Comparison of ENCODE assay signal across 19 cellular contexts in the genomic region with DNA sequence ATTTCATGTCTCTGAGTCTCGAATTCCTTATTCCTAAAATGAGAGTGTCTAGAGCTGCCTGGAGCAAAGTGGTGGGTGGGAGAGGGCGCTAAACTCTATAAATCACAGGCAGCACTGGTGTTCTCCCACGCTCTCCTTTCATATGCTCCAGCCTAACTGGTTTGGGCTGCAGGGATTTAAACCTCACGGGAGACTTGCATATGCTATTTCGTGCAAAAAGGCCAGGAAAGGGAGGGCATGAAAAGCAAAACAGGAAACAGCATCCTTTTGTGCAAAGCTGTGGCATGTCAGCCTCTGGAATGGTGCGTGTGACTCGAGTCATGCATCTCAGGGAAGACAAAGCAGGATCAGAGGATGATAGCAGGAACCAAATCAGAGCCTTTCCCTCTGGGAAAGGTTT. TPM values are rescaled to one million over a fixed set of nuclear protein-coding genes. Genes with fewer than 3 reads are reported as not detected.
DNase-seq lines count a peak whose midpoint lies in the region; ATAC-seq, FAIRE-seq and TF ChIP-seq lines count a peak whose summit lies in the region.
"Had no signal": no experiment of that assay in that cellular context is flagged by ENCODE, and none has a peak within 500 bp of the region (broad histone marks: within the 10 kb centered on the region; RNA-seq: fewer than 3 reads in every experiment).

No MANE protein-coding gene starts in this region.

- H3K36me3 ChIP-seq in GM23338 (ENCODE audit: insufficient read depth) (no peaks in the 10 kb centered on the region), bronchial epithelial cell (ENCODE audit: control insufficient read depth, insufficient read depth, low read length) (peaks cover 7% of the 10 kb centered on the region)
- H3K36me3 ChIP-seq: colonic mucosa had no signal

- H3K27ac ChIP-seq in GM23338 (ENCODE audit: low read depth): peak overlapping the region; percentile 57; the same call in 1 of the 2 replicates
- H3K27ac ChIP-seq: colonic mucosa, GM23248, hepatocyte, VCaP had no signal

- H3K9me3 Mint-ChIP-seq in GM23338: no peaks in the 10 kb centered on the region

- no peak overlapping the region for H3K4me3 Mint-ChIP-seq in GM23338

- H3K4me1 Mint-ChIP-seq in GM23338: peaks cover 31% of the 10 kb centered on the region

- H2AFZ ChIP-seq in GM23338: no peak overlapping the region
- H2AFZ ChIP-seq: GM23248, hepatocyte had no signal

- H3K4me3 ChIP-seq in GM23338 (no peak overlapping the region), bronchial epithelial cell (ENCODE audit: low read depth, low read length) (no peak overlapping the region)
- H3K4me3 ChIP-seq: colonic mucosa, GM23248, hepatocyte had no signal

- DNase-seq in GM23338 (ENCODE audit: low spot score) (peak; percentile 32), bronchial epithelial cell (ENCODE audit: low read depth) (peak; percentile 6), inferior parietal cortex (ENCODE audit: extremely low spot score) (peak; percentile 64), putamen (ENCODE audit: low spot score) (peak; percentile 45), DMS153 treated with DMSO at 0.1 percent for 48 hours (lab: John Stamatoyannopoulos, UW; ENCODE audit: unreplicated experiment) (no peak), NCI-H146 treated with DMSO at 0.1 percent for 48 hours (lab: John Stamatoyannopoulos, UW; ENCODE audit: unreplicated experiment) (no peak), GOT3 (lab: John Stamatoyannopoulos, UW) (no peak)
- DNase-seq: colonic mucosa, DMS53, erythroblast, GM23248, left colon, MM.1S, NCI-H2081, NCI-H774 had no signal

- no peak overlapping the region for H3K4me2 ChIP-seq in GM23338
- H3K4me2 ChIP-seq: hepatocyte had no signal

- no peaks in the 10 kb centered on the region; the same call in 1 of the 2 replicates for H3F3A ChIP-seq in GM23338 (replicated peaks; ENCODE audit: low read depth)

- no peak for ATAC-seq in GM23338
- ATAC-seq in HG03045 (IDR thresholded peaks at IDR 0.05; ENCODE audit: unreplicated experiment): no peak
- ATAC-seq: left colon had no signal

- no peaks in the 10 kb centered on the region; the same call in 2 of the 3 replicates for H3K36me3 Mint-ChIP-seq in GM23338 (ENCODE audit: low read depth)

- peak overlapping the region; percentile 44; the same call in 1 of the 2 replicates for H3K27ac Mint-ChIP-seq in GM23338

- TF ChIP-seq CTCF in GM23338 (conservative IDR thresholded peaks at IDR 0.05; ENCODE audit: low read depth in 2 of 2) (no peak), bronchial epithelial cell (IDR thresholded peaks at IDR 0.05; ENCODE audit: insufficient read depth, low read length, severe bottlenecking) (no peak)

- peak; percentile 55 for FAIRE-seq in bronchial epithelial cell (lab: Jason Lieb, UNC)
- FAIRE-seq: RCC 7860 had no signal

- H3K27me3 Mint-ChIP-seq in GM23338 (ENCODE audit: insufficient read depth, low read depth, poor library complexity): no peaks in the 10 kb centered on the region

- no peaks in the 10 kb centered on the region for H3K9me2 ChIP-seq in GM23338 (ENCODE audit: insufficient read depth)

- peaks cover 17% of the 10 kb centered on the region for H3K4me1 ChIP-seq in GM23338 (ENCODE audit: insufficient read depth)
- H3K4me1 ChIP-seq: colonic mucosa had no signal

- H3K27me3 ChIP-seq in GM23338 (ENCODE audit: insufficient read depth): no peaks in the 10 kb centered on the region
- H3K27me3 ChIP-seq in bronchial epithelial cell (ENCODE audit: control insufficient read depth, insufficient read depth, low read length): no peaks in the 10 kb centered on the region
- H3K27me3 ChIP-seq: colonic mucosa, hepatocyte had no signal

- H3K79me2 ChIP-seq in GM23338 (replicated peaks; ENCODE audit: insufficient read depth): no peaks in the 10 kb centered on the region
- H3K79me2 ChIP-seq: hepatocyte had no signal

- H4K20me1 ChIP-seq in GM23338 (replicated peaks; ENCODE audit: insufficient read depth): no peaks in the 10 kb centered on the region

TF ChIP-seq in GM23338, 12 proteins besides CTCF, POLR2A, EP300 and RAD21 (continues in another document):
- TF ChIP-seq NANOG (IDR thresholded peaks at IDR 0.05; ENCODE audit: borderline replicate concordance): no peak
- TF ChIP-seq CREB1 (CRISPR knock-in tag; IDR thresholded peaks at IDR 0.05; ENCODE audit: low read depth): no peak
- TF ChIP-seq, protein P1, sequence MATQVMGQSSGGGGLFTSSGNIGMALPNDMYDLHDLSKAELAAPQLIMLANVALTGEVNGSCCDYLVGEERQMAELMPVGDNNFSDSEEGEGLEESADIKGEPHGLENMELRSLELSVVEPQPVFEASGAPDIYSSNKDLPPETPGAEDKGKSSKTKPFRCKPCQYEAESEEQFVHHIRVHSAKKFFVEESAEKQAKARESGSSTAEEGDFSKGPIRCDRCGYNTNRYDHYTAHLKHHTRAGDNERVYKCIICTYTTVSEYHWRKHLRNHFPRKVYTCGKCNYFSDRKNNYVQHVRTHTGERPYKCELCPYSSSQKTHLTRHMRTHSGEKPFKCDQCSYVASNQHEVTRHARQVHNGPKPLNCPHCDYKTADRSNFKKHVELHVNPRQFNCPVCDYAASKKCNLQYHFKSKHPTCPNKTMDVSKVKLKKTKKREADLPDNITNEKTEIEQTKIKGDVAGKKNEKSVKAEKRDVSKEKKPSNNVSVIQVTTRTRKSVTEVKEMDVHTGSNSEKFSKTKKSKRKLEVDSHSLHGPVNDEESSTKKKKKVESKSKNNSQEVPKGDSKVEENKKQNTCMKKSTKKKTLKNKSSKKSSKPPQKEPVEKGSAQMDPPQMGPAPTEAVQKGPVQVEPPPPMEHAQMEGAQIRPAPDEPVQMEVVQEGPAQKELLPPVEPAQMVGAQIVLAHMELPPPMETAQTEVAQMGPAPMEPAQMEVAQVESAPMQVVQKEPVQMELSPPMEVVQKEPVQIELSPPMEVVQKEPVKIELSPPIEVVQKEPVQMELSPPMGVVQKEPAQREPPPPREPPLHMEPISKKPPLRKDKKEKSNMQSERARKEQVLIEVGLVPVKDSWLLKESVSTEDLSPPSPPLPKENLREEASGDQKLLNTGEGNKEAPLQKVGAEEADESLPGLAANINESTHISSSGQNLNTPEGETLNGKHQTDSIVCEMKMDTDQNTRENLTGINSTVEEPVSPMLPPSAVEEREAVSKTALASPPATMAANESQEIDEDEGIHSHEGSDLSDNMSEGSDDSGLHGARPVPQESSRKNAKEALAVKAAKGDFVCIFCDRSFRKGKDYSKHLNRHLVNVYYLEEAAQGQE (IDR thresholded peaks at IDR 0.05; ENCODE audit: unreplicated experiment): no peak
- TF ChIP-seq, protein P2, sequence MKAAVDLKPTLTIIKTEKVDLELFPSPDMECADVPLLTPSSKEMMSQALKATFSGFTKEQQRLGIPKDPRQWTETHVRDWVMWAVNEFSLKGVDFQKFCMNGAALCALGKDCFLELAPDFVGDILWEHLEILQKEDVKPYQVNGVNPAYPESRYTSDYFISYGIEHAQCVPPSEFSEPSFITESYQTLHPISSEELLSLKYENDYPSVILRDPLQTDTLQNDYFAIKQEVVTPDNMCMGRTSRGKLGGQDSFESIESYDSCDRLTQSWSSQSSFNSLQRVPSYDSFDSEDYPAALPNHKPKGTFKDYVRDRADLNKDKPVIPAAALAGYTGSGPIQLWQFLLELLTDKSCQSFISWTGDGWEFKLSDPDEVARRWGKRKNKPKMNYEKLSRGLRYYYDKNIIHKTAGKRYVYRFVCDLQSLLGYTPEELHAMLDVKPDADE (IDR thresholded peaks at IDR 0.05): no peak
- no peak for TF ChIP-seq ZNF114 (CRISPR knock-in tag; IDR thresholded peaks at IDR 0.05)

RNA-seq across cellular contexts. Expression of a gene that starts 46.5 kb away (rescaled TPM):
- 263 and 277 TPM in 2 replicates for total RNA-seq in GM23338 (2014; rRNA removed; shearing (Covaris generic))
- 254 and 283 TPM in 2 replicates for polyA plus RNA-seq in GM23338 (2016; fragmentation: Nextera tagmentation; extraction: Ambion mirVana)
- 61.9 and 65.3 TPM in 2 replicates for total RNA-seq in bronchial epithelial cell

Comparison
In these comparisons a context has a peak if more than half of its experiments do, and no peak if none do; other contexts are left out.
1. DNase-seq: peak in GM23338 (single experiment), bronchial epithelial cell (single experiment), inferior parietal cortex (single experiment) and putamen (single experiment); none in DMS153 treated with DMSO at 0.1 percent for 48 hours (single experiment), NCI-H146 treated with DMSO at 0.1 percent for 48 hours (single experiment) and GOT3 (single experiment).